14 cellular contexts compared by ENCODE assay signal in the genomic region with DNA sequence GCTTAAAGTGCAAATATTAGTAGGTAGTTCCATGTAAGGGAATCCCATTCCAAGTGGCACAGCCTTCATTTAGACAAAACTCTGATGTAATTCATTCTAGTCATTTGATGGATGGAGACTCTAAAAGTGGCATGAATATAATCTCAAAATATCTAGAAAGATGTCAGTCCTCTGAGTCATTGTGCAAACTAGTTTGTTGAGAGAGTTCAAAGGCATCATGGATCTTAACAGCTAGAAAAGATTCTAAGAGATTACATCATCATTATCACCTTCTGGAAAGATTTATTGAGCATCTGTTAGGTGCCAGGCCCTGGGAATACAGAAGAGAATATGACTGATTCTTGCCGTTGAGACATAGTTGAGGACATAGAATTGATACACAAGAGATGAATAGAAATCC. TPM values are rescaled to one million over a fixed set of nuclear protein-coding genes. Genes with fewer than 3 reads are reported as not detected.
DNase-seq lines count a peak whose midpoint lies in the region; ATAC-seq and TF ChIP-seq lines count a peak whose summit lies in the region.
"Had no signal": no experiment of that assay in that cellular context is flagged by ENCODE, and none has a peak within 500 bp of the region (broad histone marks: within the 10 kb centered on the region; RNA-seq: fewer than 3 reads in every experiment).

No MANE protein-coding gene starts in this region.

- WGBS in mammary epithelial cell (ENCODE audit: low coverage, missing lambda C conversion rate), result 7% methylated on average over 1 of the region's 1 CpG
- WGBS in psoas muscle, 3 donors, result 41 to 66% (median 65%) methylated on average over 1 of the region's 1 CpG

- H3K27ac Mint-ChIP-seq in activated naive CD8-positive, alpha-beta T cell treated with anti-CD3 and anti-CD28 coated beads, Interleukin-2, amount 50 U/mL, for 24 hours, result no peak overlapping the region
- H3K27ac Mint-ChIP-seq: CD14-positive monocyte had no signal

- H3K27me3 ChIP-seq in mammary epithelial cell (ENCODE audit: insufficient read depth, low read length) (no peaks in the 10 kb centered on the region), psoas muscle (ENCODE audit: insufficient read depth in 3 of 3, low read length in 2 of 3) (no peaks in the 10 kb centered on the region)
- H3K27me3 ChIP-seq: cardiac muscle cell had no signal

- no peak overlapping the region for H3K9ac ChIP-seq in mammary epithelial cell (ENCODE audit: insufficient read depth, low read length)

- BruUV-seq in mammary epithelial cell (replicated peaks; lab: Mats Ljungman, UMichigan), result no TSS peak

- dilution Hi-C loops in mammary epithelial cell (cut with HindIII; ENCODE audit: low sequenced_read_pairs), result no loop called here

- no peaks in the 10 kb centered on the region for H3K9me3 ChIP-seq in mammary epithelial cell (replicated peaks; ENCODE audit: insufficient read depth, low read length)
- H3K9me3 ChIP-seq in psoas muscle, result peaks cover 15% of the 10 kb centered on the region

- DNase-seq in ELR (ENCODE audit: low read depth) (peak; percentile 75), NCI-H446 treated with DMSO at 0.1 percent for 48 hours (lab: John Stamatoyannopoulos, UW) (peak; percentile 65), mammary epithelial cell (peak; percentile 61), psoas muscle (no peak), NCI-H1930 (lab: John Stamatoyannopoulos, UW) (no peak)
- DNase-seq in activated T-cell treated with anti-CD3 and anti-CD28 coated beads, Interleukin-2, amount 50 U/mL, for 1 hour, result no peak
- DNase-seq in activated naive CD8-positive, alpha-beta T cell treated with anti-CD3 and anti-CD28 coated beads, Interleukin-2, amount 50 U/mL, for 24 hours, result no peak
- DNase-seq: activated gamma-delta T cell treated with Interleukin-2 at 50 U/mL for 16 hours, GDM1, islet precursor cell, MM.1S, posterior cingulate gyrus had no signal

- no peak for TF ChIP-seq CTCF in mammary epithelial cell (conservative IDR thresholded peaks at IDR 0.05 in 1 of 2, IDR thresholded peaks at IDR 0.05 in 1 of 2; ENCODE audit: extremely low read depth in 1 of 2, insufficient read depth in 1 of 2, low read depth in 1 of 2, low read length in 2 of 2)
- TF ChIP-seq CTCF in psoas muscle (IDR thresholded peaks at IDR 0.05), result no peak

- H3K4me3 Mint-ChIP-seq in activated naive CD8-positive, alpha-beta T cell treated with anti-CD3 and anti-CD28 coated beads, Interleukin-2, amount 50 U/mL, for 24 hours, result no peak overlapping the region
- H3K4me3 Mint-ChIP-seq: CD14-positive monocyte had no signal

- H2AFZ ChIP-seq in mammary epithelial cell (ENCODE audit: low read depth, low read length), result no peak overlapping the region

- ATAC-seq in psoas muscle, result peak; percentile 75 to 92 (median 80)
- ATAC-seq in activated naive CD8-positive, alpha-beta T cell treated with anti-CD3 and anti-CD28 coated beads, Interleukin-2, amount 50 U/mL, for 24 hours, result no peak

- in situ Hi-C loops in mammary epithelial cell (cut with MboI; ENCODE audit: low sequenced_read_pairs in 2 of 2), result no loop called here

- H3K27ac ChIP-seq in mammary epithelial cell (ENCODE audit: insufficient read depth, low read depth, low read length) (no peak overlapping the region), psoas muscle (no peak overlapping the region)
- H3K27ac ChIP-seq: cardiac muscle cell had no signal

- no peaks in the 10 kb centered on the region for H3K36me3 ChIP-seq in mammary epithelial cell (ENCODE audit: insufficient read depth, low read length)
- H3K36me3 ChIP-seq in psoas muscle (ENCODE audit: insufficient read depth in 1 of 2, low read depth in 1 of 2), result no peaks in the 10 kb centered on the region
- H3K36me3 ChIP-seq: cardiac muscle cell had no signal

- H3K9me3 Mint-ChIP-seq in activated naive CD8-positive, alpha-beta T cell treated with anti-CD3 and anti-CD28 coated beads, Interleukin-2, amount 50 U/mL, for 24 hours, result peaks cover 20% of the 10 kb centered on the region

- H3K79me2 ChIP-seq in mammary epithelial cell (ENCODE audit: insufficient read depth, low read length), result no peaks in the 10 kb centered on the region

- peaks cover 10% of the 10 kb centered on the region for H3K4me1 Mint-ChIP-seq in activated naive CD8-positive, alpha-beta T cell treated with anti-CD3 and anti-CD28 coated beads, Interleukin-2, amount 50 U/mL, for 24 hours
- H3K4me1 Mint-ChIP-seq: CD14-positive monocyte had no signal

- CTCF ChIA-PET in mammary epithelial cell (lab: Charles Lee; ENCODE audit: low non-redundant PET), result no interaction called here

- H3K36me3 Mint-ChIP-seq in activated naive CD8-positive, alpha-beta T cell treated with anti-CD3 and anti-CD28 coated beads, Interleukin-2, amount 50 U/mL, for 24 hours (ENCODE audit: low read depth), result peaks cover 15% of the 10 kb centered on the region

- H4K20me1 ChIP-seq in mammary epithelial cell (ENCODE audit: insufficient read depth, low read length), result no peaks in the 10 kb centered on the region

- H3K4me3 ChIP-seq in mammary epithelial cell (replicated peaks in 1 of 3; ENCODE audit: insufficient read depth in 1 of 3, low read depth in 2 of 3, low read length in 3 of 3) (no peak overlapping the region), psoas muscle (no peak overlapping the region)
- H3K4me3 ChIP-seq: cardiac muscle cell had no signal

- H3K4me2 ChIP-seq in mammary epithelial cell (ENCODE audit: insufficient read depth, low read depth, low read length), result no peak overlapping the region

- H3K4me1 ChIP-seq in mammary epithelial cell (ENCODE audit: insufficient read depth, low read length) (no peaks in the 10 kb centered on the region), psoas muscle (peaks cover 21% of the 10 kb centered on the region)

- intact Hi-C loops in mammary epithelial cell (cut with micrococcal nuclease) (loop anchor here (1.0 kb wide), 1 partner anchor 31 kb away; the partner anchor contains the start of gene CRADD), psoas muscle (cut with DNase I) (no loop called here)

- no peaks in the 10 kb centered on the region for H3K27me3 Mint-ChIP-seq in activated naive CD8-positive, alpha-beta T cell treated with anti-CD3 and anti-CD28 coated beads, Interleukin-2, amount 50 U/mL, for 24 hours

RNA-seq across cellular contexts. Expression of gene CRADD, which starts 30.7 kb away (rescaled TPM):
- 10 to 100 TPM; 13.3 to 14.2 TPM for total RNA-seq in mammary epithelial cell
- 9.5 TPM for polyA plus RNA-seq in mammary epithelial cell
- not detected for polyA minus RNA-seq in mammary epithelial cell
- total RNA-seq in psoas muscle, result 10 to 100 TPM; 12.7 to 21.1 (median 14.7) TPM
- 10 to 100 TPM; 11.0 to 12.1 (median 11.5) TPM for polyA plus RNA-seq in psoas muscle

Comparison
In these comparisons a context has a peak if more than half of its experiments do, and no peak if none do; other contexts are left out.
1. DNase-seq: peak in ELR (single experiment), NCI-H446 treated with DMSO at 0.1 percent for 48 hours (single experiment) and mammary epithelial cell (single experiment); none in psoas muscle (0 of 2), activated T-cell treated with anti-CD3 and anti-CD28 coated beads, Interleukin-2, amount 50 U/mL, for 1 hour (single experiment), activated naive CD8-positive, alpha-beta T cell treated with anti-CD3 and anti-CD28 coated beads, Interleukin-2, amount 50 U/mL, for 24 hours (single experiment) and NCI-H1930 (0 of 2).